8 cellular contexts compared by ENCODE assay signal in the genomic region with DNA sequence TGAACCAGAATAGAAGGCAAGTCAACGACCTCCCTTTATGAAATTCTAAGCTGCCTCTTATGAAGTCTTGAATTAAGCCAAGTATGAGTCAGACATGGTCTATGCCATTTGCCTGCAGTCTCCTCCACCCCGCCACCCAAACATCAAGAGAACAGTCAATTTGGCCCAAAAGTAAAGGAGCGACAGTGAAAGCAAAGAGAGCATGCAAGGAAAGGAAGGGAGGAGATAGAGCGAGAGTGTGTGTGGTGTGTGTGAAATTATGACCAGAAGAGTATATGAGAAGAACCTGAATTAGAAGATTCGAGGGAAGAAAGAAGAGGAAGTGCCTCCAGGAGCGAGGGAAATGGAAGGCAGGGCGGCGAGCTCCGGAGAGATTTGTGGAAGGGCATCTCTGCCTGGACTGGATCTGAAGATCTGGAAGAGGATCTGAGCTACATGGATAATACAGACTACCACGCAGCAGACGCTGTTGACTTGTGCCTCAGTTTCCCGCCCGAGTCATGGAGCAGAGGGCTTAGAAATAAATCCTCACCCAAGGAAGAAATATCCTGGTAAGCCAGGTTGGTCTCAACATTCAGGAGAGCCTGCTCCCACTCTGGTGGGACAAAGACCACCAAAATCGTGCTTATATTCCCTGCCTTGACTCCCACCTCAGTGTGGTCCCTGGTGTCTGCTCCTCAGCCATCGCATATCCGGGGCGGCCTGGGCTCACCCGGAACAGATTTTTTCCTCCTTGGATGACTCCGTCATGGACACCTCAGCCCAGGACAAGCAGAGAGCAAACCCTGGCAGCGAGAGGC. TPM values are rescaled to one million over a fixed set of nuclear protein-coding genes. Genes with fewer than 3 reads are reported as not detected.
DNase-seq lines count a peak whose midpoint lies in the region; ATAC-seq and TF ChIP-seq lines count a peak whose summit lies in the region.

No MANE protein-coding gene starts in this region.

- H3F3A ChIP-seq in GM23248 (ENCODE audit: insufficient read depth), result no peaks in the 10 kb centered on the region

- peak overlapping the region; percentile 93 for H3K27ac ChIP-seq in GM23248
- H3K27ac ChIP-seq in Peyer's patch, result peak overlapping the region; percentile 80 to 93 (median 86)

- H3K9me3 ChIP-seq in GM23248 (ENCODE audit: low read depth) (no peaks in the 10 kb centered on the region), Peyer's patch (no peaks in the 10 kb centered on the region)

- in situ Hi-C loops in GM23248 (cut with MboI), result loop anchor here (25.0 kb wide), 1 partner anchor 284 kb away; no protein-coding TSS in a partner anchor

- TF ChIP-seq CTCF in Peyer's patch (IDR thresholded peaks at IDR 0.05) (no peak), type B pancreatic cell (conservative IDR thresholded peaks at IDR 0.05) (no peak)

- no peaks in the 10 kb centered on the region for H3K9me2 ChIP-seq in GM23248 (ENCODE audit: insufficient read depth)

- peak overlapping the region; percentile 93 for H3K9ac ChIP-seq in GM23248

- H3K27me3 Mint-ChIP-seq in type B pancreatic cell, result no peaks in the 10 kb centered on the region

- peaks cover 9% of the 10 kb centered on the region for H3K36me3 Mint-ChIP-seq in type B pancreatic cell

- peak overlapping the region; percentile 96 for H3K4me3 Mint-ChIP-seq in type B pancreatic cell

- H3K4me2 ChIP-seq in GM23248 (ENCODE audit: unreplicated experiment), result peak overlapping the region; percentile 92

- peaks cover 7% of the 10 kb centered on the region for H3K4me1 Mint-ChIP-seq in type B pancreatic cell (ENCODE audit: unreplicated experiment)

- 2 to 3% methylated on average over 20 of the region's 20 CpGs for WGBS in GM23248 (ENCODE audit: low coverage in 1 of 2, low lambda C conversion rate in 2 of 2, missing lambda C conversion rate in 2 of 2), 2 experiments

- H3K4me1 ChIP-seq in GM23248 (ENCODE audit: insufficient read depth) (peaks cover 13% of the 10 kb centered on the region), Peyer's patch (peaks cover 0 to 33% (median 4%) of the 10 kb centered on the region in 4 donors)

- ATAC-seq in HG02588 (IDR thresholded peaks at IDR 0.05; ENCODE audit: unreplicated experiment), result no peak

- TF ChIP-seq POLR2A in Peyer's patch (IDR thresholded peaks at IDR 0.05), result no peak

- peaks cover 63% of the 10 kb centered on the region for H3K79me2 ChIP-seq in GM23248 (ENCODE audit: insufficient read depth)

- H2AFZ ChIP-seq in GM23248, result peak overlapping the region; percentile 97

- H4K20me1 ChIP-seq in GM23248 (ENCODE audit: insufficient read depth), result no peaks in the 10 kb centered on the region

- DNase-seq in Ammon's horn (ENCODE audit: low spot score), result peak; percentile 23
- DNase-seq in GM23248, result peak; percentile 70
- peak in 1 of 3 donors; percentile 48 for DNase-seq in Peyer's patch
- peak; percentile 1 for DNase-seq in cerebellum (ENCODE audit: low spot score)
- DNase-seq in medulla oblongata (ENCODE audit: extremely low spot score), result peak; percentile 4
- DNase-seq in type B pancreatic cell (ENCODE audit: extremely low spot score, unreplicated experiment), result no peak
- DNase-seq in NCI-H1417 treated with DMSO at 0.1 percent for 48 hours (lab: John Stamatoyannopoulos, UW), result no peak

- no peaks in the 10 kb centered on the region for H3K9me3 Mint-ChIP-seq in type B pancreatic cell

- no peaks in the 10 kb centered on the region for H3K27me3 ChIP-seq in GM23248 (replicated peaks; ENCODE audit: insufficient read depth)
- no peaks in the 10 kb centered on the region for H3K27me3 ChIP-seq in Peyer's patch

- peak overlapping the region; percentile 91 for H3K27ac Mint-ChIP-seq in type B pancreatic cell

- H3K4me3 ChIP-seq in GM23248 (peak overlapping the region; percentile 96), Peyer's patch (peak overlapping the region; percentile 77 to 96 (median 90))

- H3K36me3 ChIP-seq in GM23248 (ENCODE audit: low read depth) (peaks cover 22% of the 10 kb centered on the region), Peyer's patch (peaks cover 0 to 16% (median 0%) of the 10 kb centered on the region in 3 donors)

RNA-seq across cellular contexts. Expression of a gene that starts 0.5 kb away (rescaled TPM):
- total RNA-seq in GM23248 (2014; rRNA removed; shearing (Covaris generic)), result 23.6 and 30.4 TPM in 2 replicates
- 44.0 and 47.1 TPM in 2 replicates for polyA plus RNA-seq in GM23248 (2016; fragmentation: Nextera tagmentation; extraction: Ambion mirVana)
- total RNA-seq in Peyer's patch, result 10 to 100 TPM; 28.4 to 53.8 (median 38.7) TPM
- total RNA-seq in cerebellum, result 27.4 TPM
- total RNA-seq in type B pancreatic cell (ENCODE audit: low replicate concordance), result 29.8 and 42.2 TPM in 2 replicates

RNA-seq across cellular contexts. Expression of a gene that starts 0.8 kb away (rescaled TPM):
- 21.6 and 27.2 TPM in 2 replicates for total RNA-seq in GM23248 (2014; rRNA removed; shearing (Covaris generic))
- 25.3 and 26.4 TPM in 2 replicates for polyA plus RNA-seq in GM23248 (2016; fragmentation: Nextera tagmentation; extraction: Ambion mirVana)
- total RNA-seq in Peyer's patch, result 100 to 1,000 TPM in 3 of 4 donors, 10 to 100 TPM in 1; 97.2 to 710 (median 170) TPM
- 59.8 TPM for total RNA-seq in cerebellum
- 27.0 and 32.6 TPM in 2 replicates for total RNA-seq in type B pancreatic cell (ENCODE audit: low replicate concordance)

Comparison
In these comparisons a context has a peak if more than half of its experiments do, and no peak if none do; other contexts are left out.
1. DNase-seq: peak in Ammon's horn (single experiment), GM23248 (single experiment), cerebellum (single experiment) and medulla oblongata (single experiment); none in type B pancreatic cell (single experiment) and NCI-H1417 treated with DMSO at 0.1 percent for 48 hours (single experiment).